ENCODE assay signal across 28 cellular contexts in the genomic region with DNA sequence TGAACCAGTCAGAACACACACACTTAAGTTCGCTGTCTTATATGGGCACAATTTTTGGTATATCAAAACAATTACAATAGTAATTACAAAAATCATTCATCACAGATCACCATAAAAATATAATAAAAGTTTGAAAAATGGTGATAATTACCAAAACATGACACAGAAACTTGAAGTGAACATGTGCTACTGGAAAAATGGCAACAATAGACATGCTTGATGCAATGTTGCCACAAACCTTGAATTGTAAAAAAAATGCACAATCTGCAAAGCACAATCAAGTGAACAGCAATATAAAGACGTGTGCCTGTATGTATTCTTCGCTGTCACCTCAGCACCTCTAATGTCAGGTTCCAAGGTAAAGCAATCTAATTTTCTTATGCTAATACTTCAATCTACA.
"Had no signal": no experiment of that assay in that cellular context is flagged by ENCODE, and none has a peak within 500 bp of the region (broad histone marks: within the 10 kb centered on the region; RNA-seq: fewer than 3 reads in every experiment).

No MANE protein-coding gene starts in this region.

- FAIRE-seq: colon had no signal

- H3K4me3 ChIP-seq: adrenal gland, body of pancreas, esophagus muscularis mucosa, gastrocnemius medialis, heart left ventricle had no signal

- H3K36me3 ChIP-seq: adrenal gland, esophagus muscularis mucosa, gastrocnemius medialis, heart left ventricle had no signal

- DNase-seq: activated CD4-positive, alpha-beta memory T cell treated with anti-CD3 and anti-CD28 coated beads for 36 hours; activated CD4-positive, alpha-beta T cell treated with anti-CD3 and anti-CD28 coated beads for 36 hours; activated CD4-positive, alpha-beta T cell treated with anti-CD3 and anti-CD28 coated beads, Interleukin-2, amount 10 ng/mL, durations not matched to agents 24 days and 14 days; activated CD4-positive, CD25-positive, alpha-beta regulatory T cell; activated CD4-positive, CD25-positive, alpha-beta regulatory T cell treated with anti-CD3 and anti-CD28 coated beads, Interleukin-2, amount 50 U/mL, for 72 hours; activated CD8-positive, alpha-beta memory T cell treated with anti-CD3 and anti-CD28 coated beads, Interleukin-2, amount 10 ng/mL, durations not matched to agents 7 days and 5 days; activated CD8-positive, alpha-beta memory T cell treated with anti-CD3 and anti-CD28 coated beads, Interleukin-2, amount 50 U/mL, for 4 hours; activated CD8-positive, alpha-beta T cell treated with anti-CD3 and anti-CD28 coated beads, Interleukin-2, amount 10 ng/mL, durations not matched to agents 7 days and 5 days; activated effector memory CD4-positive, alpha-beta T cell treated with anti-CD3 and anti-CD28 coated beads, Interleukin-2, amount 50 U/mL, for 16 hours; activated naive CD4-positive, alpha-beta T cell treated with anti-CD3 and anti-CD28 coated beads for 36 hours; activated naive CD8-positive, alpha-beta T cell treated with anti-CD3 and anti-CD28 coated beads for 36 hours; activated naive CD8-positive, alpha-beta T cell treated with anti-CD3 and anti-CD28 coated beads, Interleukin-2, amount 50 U/mL, for 24 hours; activated T-cell treated with anti-CD3 and anti-CD28 coated beads, Interleukin-2, amount 50 U/mL, for 1 hour; activated T-cell treated with anti-CD3 and anti-CD28 coated beads, Interleukin-2, amount 50 U/mL, for 48 hours; aorta; cortex of kidney; effector CD4-positive, alpha-beta T cell; effector memory CD8-positive, alpha-beta T cell; erythroblast; gastrocnemius medialis; glutamatergic neuron; T1000 had no signal

- H3K27ac ChIP-seq: body of pancreas, esophagus muscularis mucosa, foreskin keratinocyte, gastrocnemius medialis, heart left ventricle had no signal

- H3K27me3 ChIP-seq: adrenal gland, body of pancreas, esophagus muscularis mucosa, foreskin keratinocyte, gastrocnemius medialis, heart left ventricle had no signal

- ATAC-seq: activated CD4-positive, alpha-beta T cell treated with anti-CD3 and anti-CD28 coated beads for 36 hours; activated CD8-positive, alpha-beta memory T cell treated with anti-CD3 and anti-CD28 coated beads, Interleukin-2, amount 10 ng/mL, durations not matched to agents 7 days and 5 days; activated CD8-positive, alpha-beta T cell treated with anti-CD3 and anti-CD28 coated beads, Interleukin-2, amount 10 ng/mL, durations not matched to agents 7 days and 5 days; activated naive CD8-positive, alpha-beta T cell treated with anti-CD3 and anti-CD28 coated beads, Interleukin-2, amount 50 U/mL, for 24 hours; body of pancreas; effector memory CD8-positive, alpha-beta T cell; foreskin keratinocyte; gastrocnemius medialis; heart left ventricle had no signal

- H3K4me1 ChIP-seq: foreskin keratinocyte had no signal

- H3K9me3 ChIP-seq: adrenal gland, body of pancreas, esophagus muscularis mucosa, gastrocnemius medialis, heart left ventricle had no signal
